In genomic region chr2:189175869-189176431, GRCh38 we compare ENCODE assay signal across 3 cellular contexts.
TF ChIP-seq lines count a peak whose summit lies in the region.

No MANE protein-coding gene starts in this region.

TF ChIP-seq in HEK293, 187 proteins besides CTCF, POLR2A, EP300 and RAD21:
- TF ChIP-seq ZNF214 (tag by site-specific recombination; IDR thresholded peaks at IDR 0.05; ENCODE audit: borderline replicate concordance) (no peak), ATF2 (tag by site-specific recombination; IDR thresholded peaks at IDR 0.05; ENCODE audit: low read depth) (peak; percentile 40; the same call in 1 of the 2 replicates), ZNF366 (tag by site-specific recombination; conservative IDR thresholded peaks at IDR 0.05) (no peak), ZNF747 (tag by site-specific recombination; IDR thresholded peaks at IDR 0.05) (no peak)

TF ChIP-seq in GM12878, 131 proteins besides CTCF, POLR2A, EP300 and RAD21:
- TF ChIP-seq HDAC6 (IDR thresholded peaks at IDR 0.05; ENCODE audit: unreplicated experiment) (no peak), E4F1 (IDR thresholded peaks at IDR 0.05; ENCODE audit: borderline replicate concordance, partially characterized antibody) (no peak), SUPT20H (IDR thresholded peaks at IDR 0.05; ENCODE audit: borderline replicate concordance, control insufficient read depth, low read depth, low read length) (no peak), ATF7 (IDR thresholded peaks at IDR 0.05; ENCODE audit: low read depth) (0 out of 2 replicates have a peak, but pooled peaks have one; percentile 27)

TF ChIP-seq in HepG2, 621 proteins besides CTCF, POLR2A, EP300 and RAD21:
- TF ChIP-seq ZNF674 (CRISPR knock-in tag; IDR thresholded peaks at IDR 0.05; ENCODE audit: low read depth) (no peak), ATF7 (IDR thresholded peaks at IDR 0.05) (peak; percentile 91), ATF7 (CRISPR knock-in tag; IDR thresholded peaks at IDR 0.05) (no peak)
